In genomic region chr3:187088701-187089100, GRCh38 we compare ENCODE assay signal across 32 cellular contexts.
"Had no signal": no experiment of that assay in that cellular context is flagged by ENCODE, and none has a peak within 500 bp of the region (broad histone marks: within the 10 kb centered on the region; RNA-seq: fewer than 3 reads in every experiment).

No MANE protein-coding gene starts in this region.

- DNase-seq: activated CD4-positive, alpha-beta memory T cell treated with anti-CD3 and anti-CD28 coated beads, Interleukin-2, amount 10 ng/mL, durations not matched to agents 7 days and 5 days; activated CD4-positive, alpha-beta T cell treated with anti-CD3 and anti-CD28 coated beads for 1 hour; activated CD4-positive, alpha-beta T cell treated with anti-CD3 and anti-CD28 coated beads for 48 hours; activated CD4-positive, CD25-positive, alpha-beta regulatory T cell; activated CD8-positive, alpha-beta memory T cell treated with anti-CD3 and anti-CD28 coated beads for 24 hours; activated CD8-positive, alpha-beta memory T cell treated with anti-CD3 and anti-CD28 coated beads, Interleukin-2, amount 10 ng/mL, durations not matched to agents 7 days and 5 days; activated CD8-positive, alpha-beta memory T cell treated with anti-CD3 and anti-CD28 coated beads, Interleukin-2, amount 50 U/mL, for 48 hours; activated gamma-delta T cell; activated naive CD4-positive, alpha-beta T cell treated with Interleukin-2 at 50 U/mL for 16 hours; activated naive CD8-positive, alpha-beta T cell treated with anti-CD3 and anti-CD28 coated beads, Interleukin-2, amount 10 ng/mL, durations not matched to agents 7 days and 5 days; amygdala; colonic mucosa; Kasumi-1; MG63; MV-4-11; NCI-H1092 treated with DMSO at 0.1 percent for 48 hours; NCI-H1417; NCI-H1930; NCI-H2081 treated with DMSO at 0.1 percent for 48 hours; NCI-H345; NCI-H524 treated with DMSO at 0.1 percent for 48 hours; NK-92 treated with Interleukin-12 subunit alpha and Interleukin-12 subunit beta, amount 100 ng/mL, for 24 hours; PC-9; SIG-M5; SW 1271; T-helper 1 cell; T-helper 2 cell; T1000; WERI-Rb-1 had no signal

- H3K4me2 ChIP-seq: PC-9 had no signal

- H3K27me3 ChIP-seq: ascending aorta, cardiac muscle cell, colonic mucosa, MG63 had no signal

- H3K4me3 ChIP-seq: ascending aorta, cardiac muscle cell, colonic mucosa, MG63, PC-9 had no signal

- H3K9me3 ChIP-seq: colonic mucosa had no signal

- H3K36me3 ChIP-seq: ascending aorta, cardiac muscle cell, colonic mucosa, MG63, WERI-Rb-1 had no signal

- H3K4me1 ChIP-seq: colonic mucosa had no signal

- H3K27ac ChIP-seq: cardiac muscle cell, colonic mucosa, PC-9, RWPE1, WERI-Rb-1 had no signal
